Comparison of ENCODE assay signal across 8 cellular contexts in genomic region chr11:79100093-79100704, GRCh38.
DNase-seq lines count a peak whose midpoint lies in the region; ATAC-seq, FAIRE-seq and TF ChIP-seq lines count a peak whose summit lies in the region.

No MANE protein-coding gene starts in this region.

- H2AFZ ChIP-seq in Loucy (ENCODE audit: low read length): no peak overlapping the region

- H3K9me3 Mint-ChIP-seq in activated B cell treated with CpG ODN at 0.5 μM for 24 hours (no peaks in the 10 kb centered on the region), glutamatergic neuron (ENCODE audit: unreplicated experiment) (peaks cover 3% of the 10 kb centered on the region), immature natural killer cell (peaks cover 0 to 3% (median 0%) of the 10 kb centered on the region in 6 donors)

- H3F3A ChIP-seq in Loucy (ENCODE audit: low read depth): no peaks in the 10 kb centered on the region

- H3K27me3 Mint-ChIP-seq in activated B cell treated with CpG ODN at 0.5 μM for 24 hours (peaks cover 17% of the 10 kb centered on the region), glutamatergic neuron (ENCODE audit: unreplicated experiment) (peaks cover 3% of the 10 kb centered on the region), immature natural killer cell (ENCODE audit: low read depth in 3 of 3) (peaks cover 0 to 4% (median 0%) of the 10 kb centered on the region in 3 donors)

- H4K20me1 ChIP-seq in Loucy (ENCODE audit: insufficient read depth, low read length, poor library complexity, severe bottlenecking): no peaks in the 10 kb centered on the region

- POLR2A ChIA-PET in A549 (lab: Yijun Ruan, JAX): interaction anchor here (0.7 to 1.1 kb wide), 2 partner anchors 13 to 454 kb away, joined by 4 read pairs; no protein-coding TSS in a partner anchor
- POLR2A ChIA-PET in activated B cell treated with CpG ODN at 0.5 μM for 24 hours (lab: Charles Lee): interaction anchor here (0.6 kb wide), 1 partner anchor 470 kb away, joined by 5 read pairs; no protein-coding TSS in a partner anchor

- no peak overlapping the region for H3K27ac Mint-ChIP-seq in activated B cell treated with CpG ODN at 0.5 μM for 24 hours
- no peak overlapping the region for H3K27ac Mint-ChIP-seq in glutamatergic neuron (ENCODE audit: unreplicated experiment)
- H3K27ac Mint-ChIP-seq in immature natural killer cell: no peak overlapping the region

- 21% methylated on average over 9 of the region's 9 CpGs for WGBS in A549 (ENCODE audit: missing lambda C conversion rate)
- 28 to 35% methylated on average over 9 of the region's 9 CpGs for WGBS in sigmoid colon, 2 donors

- intact Hi-C loops in activated B cell treated with CpG ODN at 0.5 μM for 24 hours (cut with micrococcal nuclease) (loop anchor here (1.0 kb wide), 1 partner anchor 455 kb away; no protein-coding TSS in a partner anchor), sigmoid colon (cut with DNase I) (loop anchor here (2.0 kb wide), 1 partner anchor 455 kb away; no protein-coding TSS in a partner anchor)

- H3K36me3 ChIP-seq in H7 (replicated peaks; ENCODE audit: control insufficient read depth, insufficient read depth, low read length) (no peaks in the 10 kb centered on the region), Loucy (ENCODE audit: insufficient read depth, low read length) (no peaks in the 10 kb centered on the region), sigmoid colon (no peaks in the 10 kb centered on the region)

- TF ChIP-seq POLR2A in A549 (IDR thresholded peaks at IDR 0.05; ENCODE audit: low read length): no peak
- TF ChIP-seq POLR2A in sigmoid colon (IDR thresholded peaks at IDR 0.05): no peak

- no peaks in the 10 kb centered on the region for H3K79me2 ChIP-seq in Loucy (ENCODE audit: insufficient read depth, low read length)

- H3K4me2 ChIP-seq in A549 (peak overlapping the region; percentile 6; the same call in 1 of the 3 replicates), Loucy (ENCODE audit: low read depth, low read length, poor library complexity, severe bottlenecking) (no peak overlapping the region)

- ATAC-seq in A549: peak; percentile 71 to 95
- peak; percentile 64 for ATAC-seq in activated B cell treated with CpG ODN at 0.5 μM for 24 hours (ENCODE audit: low read depth)

- H3K4me1 ChIP-seq in A549 (peaks cover 23% of the 10 kb centered on the region), Loucy (ENCODE audit: insufficient read depth, low read length, poor library complexity, severe bottlenecking) (no peaks in the 10 kb centered on the region), sigmoid colon (peaks cover 0 to 15% (median 5%) of the 10 kb centered on the region in 4 donors)

- TF ChIP-seq CTCF in A549 (IDR thresholded peaks at IDR 0.05) (peak; percentile 74), Loucy (conservative IDR thresholded peaks at IDR 0.05; ENCODE audit: low read length) (peak; percentile 69), activated B cell treated with CpG ODN at 0.5 μM for 24 hours (IDR thresholded peaks at IDR 0.05) (no peak), glutamatergic neuron (IDR thresholded peaks at IDR 0.05; ENCODE audit: partially characterized antibody, unreplicated experiment) (peak; percentile 75), sigmoid colon (IDR thresholded peaks at IDR 0.05) (peak; percentile 24 to 74 (median 72))

- FAIRE-seq in A549 (lab: Jason Lieb, UNC): peak; percentile 13

- H3K9me2 ChIP-seq in Loucy (replicated peaks; ENCODE audit: low read depth, low read length): no peaks in the 10 kb centered on the region

- no peak for TF ChIP-seq EP300 in A549 (IDR thresholded peaks at IDR 0.05)
- TF ChIP-seq EP300 in sigmoid colon (IDR thresholded peaks at IDR 0.05): no peak

- no peaks in the 10 kb centered on the region for H3K9me3 ChIP-seq in A549
- no peaks in the 10 kb centered on the region for H3K9me3 ChIP-seq in Loucy (ENCODE audit: insufficient read depth, low read depth, low read length)
- no peaks in the 10 kb centered on the region for H3K9me3 ChIP-seq in sigmoid colon

- H3K9ac ChIP-seq in Loucy (ENCODE audit: low read depth, low read length, poor library complexity, severe bottlenecking): no peak overlapping the region

- H3K27me3 ChIP-seq in H7 (ENCODE audit: control insufficient read depth, insufficient read depth, low read length): no peaks in the 10 kb centered on the region
- H3K27me3 ChIP-seq in Loucy (ENCODE audit: insufficient read depth, low read length, poor library complexity, severe bottlenecking): no peaks in the 10 kb centered on the region
- H3K27me3 ChIP-seq in sigmoid colon: no peaks in the 10 kb centered on the region

- TF ChIP-seq RAD21 in A549 (conservative IDR thresholded peaks at IDR 0.05 in 1 of 2, IDR thresholded peaks at IDR 0.05 in 1 of 2): peak; percentile 84 to 90

- DNase-seq in A549 (ENCODE audit: low read depth in 1 of 2, low spot score in 1 of 2): peak; percentile 70 to 81
- peak; percentile 59 for DNase-seq in EL
- DNase-seq in H7: peak; percentile 82
- DNase-seq in activated B cell treated with CpG ODN at 0.5 μM for 24 hours: no peak
- peak; percentile 56 for DNase-seq in glutamatergic neuron
- no peak for DNase-seq in sigmoid colon
- DNase-seq in immature natural killer cell: no peak

- H3K36me3 Mint-ChIP-seq in activated B cell treated with CpG ODN at 0.5 μM for 24 hours (ENCODE audit: low read depth) (no peaks in the 10 kb centered on the region), glutamatergic neuron (ENCODE audit: unreplicated experiment) (no peaks in the 10 kb centered on the region), immature natural killer cell (no peaks in the 10 kb centered on the region)

- no peak overlapping the region for H3K4me3 Mint-ChIP-seq in activated B cell treated with CpG ODN at 0.5 μM for 24 hours
- H3K4me3 Mint-ChIP-seq in glutamatergic neuron (ENCODE audit: unreplicated experiment): no peak overlapping the region
- H3K4me3 Mint-ChIP-seq in immature natural killer cell: no peak overlapping the region

- CTCF ChIA-PET in A549 (lab: Yijun Ruan, JAX): interaction anchor here (0.6 to 7.7 kb wide), 35 partner anchors 9 to 454 kb away, joined by 3 to 58 read pairs (median 5); no protein-coding TSS in a partner anchor
- CTCF ChIA-PET in activated B cell treated with CpG ODN at 0.5 μM for 24 hours (lab: Charles Lee): interaction anchor here (1.0 to 2.8 kb wide), 5 partner anchors 10 to 454 kb away, joined by 3 to 15 read pairs (median 4); no protein-coding TSS in a partner anchor

- H3K4me3 ChIP-seq in A549: no peak overlapping the region
- no peak overlapping the region for H3K4me3 ChIP-seq in H7 (ENCODE audit: insufficient read depth, low read depth, low read length)
- H3K4me3 ChIP-seq in Loucy (ENCODE audit: low read length, poor library complexity, severe bottlenecking): no peak overlapping the region
- no peak overlapping the region for H3K4me3 ChIP-seq in sigmoid colon

- H3K4me1 Mint-ChIP-seq in activated B cell treated with CpG ODN at 0.5 μM for 24 hours: no peaks in the 10 kb centered on the region
- peaks cover 28% of the 10 kb centered on the region for H3K4me1 Mint-ChIP-seq in glutamatergic neuron (ENCODE audit: low read depth, unreplicated experiment)
- no peaks in the 10 kb centered on the region for H3K4me1 Mint-ChIP-seq in immature natural killer cell

- H3K27ac ChIP-seq in A549: peak overlapping the region in 1 of 2 experiments; percentile 71; a peak in 3 of 6 replicates
- no peak overlapping the region for H3K27ac ChIP-seq in sigmoid colon

TF ChIP-seq in A549, 52 proteins besides CTCF, POLR2A, EP300 and RAD21:
- TF ChIP-seq ELK1 (IDR thresholded peaks at IDR 0.05; ENCODE audit: low read depth, low read length) (no peak), SMC3 (IDR thresholded peaks at IDR 0.05) (peak; percentile 79)

Comparison
In these comparisons a context has a peak if more than half of its experiments do, and no peak if none do; other contexts are left out.
1. DNase-seq: peak in A549 (2 of 2), EL (single experiment), H7 (single experiment) and glutamatergic neuron (single experiment); none in activated B cell treated with CpG ODN at 0.5 μM for 24 hours (single experiment), sigmoid colon (single experiment) and immature natural killer cell (0 of 3).